ENCODE assay signal across 1 cellular context in the genomic region with DNA sequence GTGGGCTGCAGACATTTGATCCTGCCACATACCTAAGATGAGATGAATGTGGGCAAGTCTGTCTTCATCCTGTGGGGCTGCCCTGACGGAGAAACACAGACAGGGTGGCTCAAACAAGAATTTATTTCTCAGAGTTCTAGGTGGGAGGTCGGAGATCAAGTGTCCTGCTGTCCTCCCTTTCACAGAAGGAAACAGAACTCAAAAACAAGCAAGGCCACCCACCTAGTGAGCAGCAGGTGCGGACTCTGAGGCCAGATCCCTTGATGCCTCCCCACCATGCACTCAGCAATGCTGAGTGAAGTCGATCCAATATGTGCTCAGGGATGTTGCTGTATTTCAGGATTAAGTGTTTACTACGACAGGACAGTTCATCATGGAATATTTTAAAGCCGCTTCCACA.
TF ChIP-seq lines count a peak whose summit lies in the region.

No MANE protein-coding gene starts in this region.

TF ChIP-seq in GM23338, 12 proteins besides CTCF, POLR2A, EP300 and RAD21 (continued from another document):
- TF ChIP-seq ZNF331 (CRISPR knock-in tag; IDR thresholded peaks at IDR 0.05; ENCODE audit: low read depth) (no peak), NANOG (IDR thresholded peaks at IDR 0.05; ENCODE audit: borderline replicate concordance) (peak; percentile 10; the same call in 1 of the 2 replicates)
- TF ChIP-seq, protein P1, sequence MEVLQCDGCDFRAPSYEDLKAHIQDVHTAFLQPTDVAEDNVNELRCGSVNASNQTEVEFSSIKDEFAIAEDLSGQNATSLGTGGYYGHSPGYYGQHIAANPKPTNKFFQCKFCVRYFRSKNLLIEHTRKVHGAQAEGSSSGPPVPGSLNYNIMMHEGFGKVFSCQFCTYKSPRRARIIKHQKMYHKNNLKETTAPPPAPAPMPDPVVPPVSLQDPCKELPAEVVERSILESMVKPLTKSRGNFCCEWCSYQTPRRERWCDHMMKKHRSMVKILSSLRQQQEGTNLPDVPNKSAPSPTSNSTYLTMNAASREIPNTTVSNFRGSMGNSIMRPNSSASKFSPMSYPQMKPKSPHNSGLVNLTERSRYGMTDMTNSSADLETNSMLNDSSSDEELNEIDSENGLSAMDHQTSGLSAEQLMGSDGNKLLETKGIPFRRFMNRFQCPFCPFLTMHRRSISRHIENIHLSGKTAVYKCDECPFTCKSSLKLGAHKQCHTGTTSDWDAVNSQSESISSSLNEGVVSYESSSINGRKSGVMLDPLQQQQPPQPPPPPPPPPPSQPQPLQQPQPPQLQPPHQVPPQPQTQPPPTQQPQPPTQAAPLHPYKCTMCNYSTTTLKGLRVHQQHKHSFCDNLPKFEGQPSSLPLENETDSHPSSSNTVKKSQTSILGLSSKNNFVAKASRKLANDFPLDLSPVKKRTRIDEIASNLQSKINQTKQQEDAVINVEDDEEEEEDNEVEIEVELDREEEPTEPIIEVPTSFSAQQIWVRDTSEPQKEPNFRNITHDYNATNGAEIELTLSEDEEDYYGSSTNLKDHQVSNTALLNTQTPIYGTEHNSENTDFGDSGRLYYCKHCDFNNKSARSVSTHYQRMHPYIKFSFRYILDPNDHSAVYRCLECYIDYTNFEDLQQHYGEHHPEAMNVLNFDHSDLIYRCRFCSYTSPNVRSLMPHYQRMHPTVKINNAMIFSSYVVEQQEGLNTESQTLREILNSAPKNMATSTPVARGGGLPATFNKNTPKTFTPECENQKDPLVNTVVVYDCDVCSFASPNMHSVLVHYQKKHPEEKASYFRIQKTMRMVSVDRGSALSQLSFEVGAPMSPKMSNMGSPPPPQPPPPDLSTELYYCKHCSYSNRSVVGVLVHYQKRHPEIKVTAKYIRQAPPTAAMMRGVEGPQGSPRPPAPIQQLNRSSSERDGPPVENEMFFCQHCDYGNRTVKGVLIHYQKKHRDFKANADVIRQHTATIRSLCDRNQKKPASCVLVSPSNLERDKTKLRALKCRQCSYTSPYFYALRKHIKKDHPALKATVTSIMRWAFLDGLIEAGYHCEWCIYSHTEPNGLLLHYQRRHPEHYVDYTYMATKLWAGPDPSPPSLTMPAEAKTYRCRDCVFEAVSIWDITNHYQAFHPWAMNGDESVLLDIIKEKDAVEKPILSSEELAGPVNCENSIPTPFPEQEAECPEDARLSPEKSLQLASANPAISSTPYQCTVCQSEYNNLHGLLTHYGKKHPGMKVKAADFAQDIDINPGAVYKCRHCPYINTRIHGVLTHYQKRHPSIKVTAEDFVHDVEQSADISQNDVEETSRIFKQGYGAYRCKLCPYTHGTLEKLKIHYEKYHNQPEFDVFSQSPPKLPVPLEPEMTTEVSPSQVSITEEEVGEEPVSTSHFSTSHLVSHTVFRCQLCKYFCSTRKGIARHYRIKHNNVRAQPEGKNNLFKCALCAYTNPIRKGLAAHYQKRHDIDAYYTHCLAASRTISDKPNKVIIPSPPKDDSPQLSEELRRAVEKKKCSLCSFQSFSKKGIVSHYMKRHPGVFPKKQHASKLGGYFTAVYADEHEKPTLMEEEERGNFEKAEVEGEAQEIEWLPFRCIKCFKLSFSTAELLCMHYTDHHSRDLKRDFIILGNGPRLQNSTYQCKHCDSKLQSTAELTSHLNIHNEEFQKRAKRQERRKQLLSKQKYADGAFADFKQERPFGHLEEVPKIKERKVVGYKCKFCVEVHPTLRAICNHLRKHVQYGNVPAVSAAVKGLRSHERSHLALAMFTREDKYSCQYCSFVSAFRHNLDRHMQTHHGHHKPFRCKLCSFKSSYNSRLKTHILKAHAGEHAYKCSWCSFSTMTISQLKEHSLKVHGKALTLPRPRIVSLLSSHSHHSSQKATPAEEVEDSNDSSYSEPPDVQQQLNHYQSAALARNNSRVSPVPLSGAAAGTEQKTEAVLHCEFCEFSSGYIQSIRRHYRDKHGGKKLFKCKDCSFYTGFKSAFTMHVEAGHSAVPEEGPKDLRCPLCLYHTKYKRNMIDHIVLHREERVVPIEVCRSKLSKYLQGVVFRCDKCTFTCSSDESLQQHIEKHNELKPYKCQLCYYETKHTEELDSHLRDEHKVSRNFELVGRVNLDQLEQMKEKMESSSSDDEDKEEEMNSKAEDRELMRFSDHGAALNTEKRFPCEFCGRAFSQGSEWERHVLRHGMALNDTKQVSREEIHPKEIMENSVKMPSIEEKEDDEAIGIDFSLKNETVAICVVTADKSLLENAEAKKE (CRISPR knock-in tag; IDR thresholded peaks at IDR 0.05) = no peak
